ENCODE assay signal across 17 cellular contexts in the genomic region with DNA sequence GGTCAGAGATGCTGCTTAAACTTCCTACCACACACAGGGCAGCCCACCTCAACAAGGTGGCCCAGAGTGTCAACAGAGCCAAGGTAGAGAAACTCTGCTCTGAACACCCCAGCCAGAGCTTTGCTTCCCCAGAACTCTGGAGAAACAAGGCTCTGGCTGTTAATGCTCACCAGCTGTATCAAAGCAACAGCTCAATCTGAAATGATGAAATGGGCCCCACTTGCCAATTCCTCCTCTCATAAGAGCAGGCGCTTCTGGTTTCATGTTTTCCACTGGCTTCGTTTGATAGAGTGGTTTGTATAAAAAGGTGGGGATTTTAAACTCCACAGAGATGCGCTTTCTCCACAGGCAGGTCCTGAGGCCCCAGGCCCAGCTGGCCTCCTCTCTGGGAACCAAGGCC.
A peak's percentile ranks its signal among the peaks of the same experiment; 100 is the strongest.
DNase-seq lines count a peak whose midpoint lies in the region; ATAC-seq and TF ChIP-seq lines count a peak whose summit lies in the region.
"Had no signal": no experiment of that assay in that cellular context is flagged by ENCODE, and none has a peak within 500 bp of the region (broad histone marks: within the 10 kb centered on the region; RNA-seq: fewer than 3 reads in every experiment).

No MANE protein-coding gene starts in this region.

- peaks cover 7% of the 10 kb centered on the region for H3K79me1 ChIP-seq in mesenchymal stem cell (replicated peaks; ENCODE audit: low read length, poor library complexity, severe bottlenecking)

- CTCF ChIA-PET in mammary epithelial cell (lab: Charles Lee; ENCODE audit: low non-redundant PET) (no interaction called here), PC-3 (lab: Charles Lee) (no interaction called here)

- ATAC-seq in PC-3 (no peak), gastrocnemius medialis (peak; percentile 74 to 84)
- ATAC-seq: HCT116 had no signal

- H3K4ac ChIP-seq in mesenchymal stem cell (ENCODE audit: low read depth in 1 of 2, low read length in 2 of 2): no peak overlapping the region

- intact Hi-C loops in breast epithelium (cut with DNase I; ENCODE audit: low total_unique reads) (no loop called here), mammary epithelial cell (cut with micrococcal nuclease) (no loop called here), PC-3 (cut with micrococcal nuclease) (no loop called here), gastrocnemius medialis (cut with DNase I; ENCODE audit: low total_unique reads) (loop anchor here (10.0 kb wide), 1 partner anchor 791 kb away; no protein-coding TSS in a partner anchor), head of caudate nucleus (cut with DNase I) (no loop called here)

- 100% methylated on average over 3 of the region's 3 CpGs for whole genome bisulfite sequencing in mammary epithelial cell (ENCODE audit: low coverage, missing lambda C conversion rate)
- 100% methylated on average over 2 of the region's 3 CpGs for WGBS in mesenchymal stem cell

- TF ChIP-seq CTCF in breast epithelium (IDR thresholded peaks at IDR 0.05): no peak
- TF ChIP-seq CTCF in mammary epithelial cell (conservative IDR thresholded peaks at IDR 0.05 in 1 of 2, IDR thresholded peaks at IDR 0.05 in 1 of 2; ENCODE audit: extremely low read depth in 1 of 2, insufficient read depth in 1 of 2, low read depth in 1 of 2, low read length in 2 of 2): no peak
- TF ChIP-seq CTCF in PC-3 (conservative IDR thresholded peaks at IDR 0.05; ENCODE audit: low read depth, low read length): no peak
- no peak for TF ChIP-seq CTCF in gastrocnemius medialis (IDR thresholded peaks at IDR 0.05 in 4 of 5, conservative IDR thresholded peaks at IDR 0.05 in 1 of 5)

- no peak for TF ChIP-seq POLR2A in breast epithelium (IDR thresholded peaks at IDR 0.05)
- no peak for TF ChIP-seq POLR2A in gastrocnemius medialis (IDR thresholded peaks at IDR 0.05)

- H3K18ac ChIP-seq in mesenchymal stem cell (ENCODE audit: low read depth in 1 of 2, low read length in 2 of 2): no peak overlapping the region

- H3K4me3 ChIP-seq in breast epithelium (no peak overlapping the region), mammary epithelial cell (replicated peaks in 1 of 3; ENCODE audit: insufficient read depth in 1 of 3, low read depth in 2 of 3, low read length in 3 of 3) (no peak overlapping the region), PC-3 (ENCODE audit: low read length) (no peak overlapping the region), gastrocnemius medialis (no peak overlapping the region), mesenchymal stem cell (ENCODE audit: insufficient read depth in 1 of 2, low read depth in 1 of 2, low read length in 2 of 2) (no peak overlapping the region)
- H3K4me3 ChIP-seq: GM23248, MG63 had no signal

- no peak overlapping the region for H4K91ac ChIP-seq in mesenchymal stem cell (ENCODE audit: low read length)

- H2BK15ac ChIP-seq in mesenchymal stem cell (ENCODE audit: low read depth, poor library complexity, severe bottlenecking): no peak overlapping the region

- no peaks in the 10 kb centered on the region for H3K79me2 ChIP-seq in mammary epithelial cell (ENCODE audit: insufficient read depth, low read length)
- H3K79me2 ChIP-seq in PC-3 (ENCODE audit: low read length): no peaks in the 10 kb centered on the region

- peak overlapping the region; percentile 48 to 72 for H3K27ac ChIP-seq in breast epithelium
- no peak overlapping the region for H3K27ac ChIP-seq in mammary epithelial cell (ENCODE audit: insufficient read depth, low read depth, low read length)
- peak overlapping the region; percentile 47 for H3K27ac ChIP-seq in PC-3 (ENCODE audit: low read length)
- H3K27ac ChIP-seq in gastrocnemius medialis: peak overlapping the region; percentile 74 to 80 (median 78)
- no peak overlapping the region for H3K27ac ChIP-seq in mesenchymal stem cell (ENCODE audit: low read length, poor library complexity, severe bottlenecking)
- H3K27ac ChIP-seq: GM23248 had no signal

- H3K9me2 ChIP-seq in PC-3 (replicated peaks; ENCODE audit: low read length): no peaks in the 10 kb centered on the region

- H3K27me3 ChIP-seq in breast epithelium (no peaks in the 10 kb centered on the region), mammary epithelial cell (ENCODE audit: insufficient read depth, low read length) (no peaks in the 10 kb centered on the region), PC-3 (ENCODE audit: low read length) (no peaks in the 10 kb centered on the region), gastrocnemius medialis (no peaks in the 10 kb centered on the region), mesenchymal stem cell (ENCODE audit: control insufficient read depth in 1 of 2, insufficient read depth in 1 of 2, low read length in 2 of 2) (no peaks in the 10 kb centered on the region)
- H3K27me3 ChIP-seq: MG63 had no signal

- BruUV-seq in mammary epithelial cell (replicated peaks; lab: Mats Ljungman, UMichigan): no TSS peak
- BruUV-seq in PC-3 (replicated peaks; lab: Mats Ljungman, UMichigan): no TSS peak

- H3K4me1 ChIP-seq in breast epithelium (no peaks in the 10 kb centered on the region), mammary epithelial cell (ENCODE audit: insufficient read depth, low read length) (peaks cover 8% of the 10 kb centered on the region), PC-3 (ENCODE audit: insufficient read depth, low read length) (peaks cover 20% of the 10 kb centered on the region), gastrocnemius medialis (peaks cover 9 to 28% of the 10 kb centered on the region in 2 donors), mesenchymal stem cell (ENCODE audit: control insufficient read depth, insufficient read depth, low read depth, low read length) (peaks cover 1% of the 10 kb centered on the region)

- no peaks in the 10 kb centered on the region for H3F3A ChIP-seq in PC-3 (ENCODE audit: low read length, unreplicated experiment)

- H2BK120ac ChIP-seq in mesenchymal stem cell (ENCODE audit: low read depth, low read length): no peak overlapping the region

- peaks cover 13% of the 10 kb centered on the region for H3K36me3 ChIP-seq in breast epithelium
- peaks cover 25% of the 10 kb centered on the region for H3K36me3 ChIP-seq in mammary epithelial cell (ENCODE audit: insufficient read depth, low read length)
- peaks cover 29% of the 10 kb centered on the region for H3K36me3 ChIP-seq in PC-3 (ENCODE audit: low read depth, low read length)
- H3K36me3 ChIP-seq in gastrocnemius medialis: peaks cover 0 to 59% of the 10 kb centered on the region in 2 donors
- peaks cover 63 to 73% of the 10 kb centered on the region in 2 experiments for H3K36me3 ChIP-seq in mesenchymal stem cell (ENCODE audit: control insufficient read depth in 1 of 2, insufficient read depth in 2 of 2, low read depth in 1 of 2, low read length in 2 of 2)

- H3K14ac ChIP-seq in mesenchymal stem cell (ENCODE audit: low read length in 2 of 2): no peak overlapping the region

- no peak overlapping the region for H4K8ac ChIP-seq in mesenchymal stem cell (ENCODE audit: low read length)

- H3K9ac ChIP-seq in mammary epithelial cell (ENCODE audit: insufficient read depth, low read length) (no peak overlapping the region), PC-3 (ENCODE audit: low read length) (no peak overlapping the region), mesenchymal stem cell (ENCODE audit: low read length) (no peak overlapping the region)
- H3K9ac ChIP-seq: GM23248 had no signal

- H3K23ac ChIP-seq in mesenchymal stem cell (ENCODE audit: low read length in 2 of 2): no peak overlapping the region

- no peak overlapping the region for H2AFZ ChIP-seq in mammary epithelial cell (ENCODE audit: low read depth, low read length)
- no peak overlapping the region for H2AFZ ChIP-seq in PC-3 (ENCODE audit: low read length)
- no peak overlapping the region for H2AFZ ChIP-seq in mesenchymal stem cell (ENCODE audit: low read depth, low read length)
- H2AFZ ChIP-seq: GM23248 had no signal

- no peak for DNase-seq in breast epithelium (ENCODE audit: low spot score in 2 of 2)
- DNase-seq in mammary epithelial cell: no peak
- no peak for DNase-seq in PC-3
- peak; percentile 71 for DNase-seq in fibroblast of gingiva (ENCODE audit: low read depth)
- peak; percentile 49 to 66 for DNase-seq in gastrocnemius medialis
- no peak for DNase-seq in head of caudate nucleus
- no peak for DNase-seq in mesenchymal stem cell
- no peak for DNase-seq in amniotic stem cell (lab: John Stamatoyannopoulos, UW)
- DNase-seq: CD4-positive, alpha-beta memory T cell; DMS79; GM23248; MG63; NCI-H1105; NCI-H187; NCI-H510A; NCI-H82 had no signal

- H3K9me3 ChIP-seq in breast epithelium (no peaks in the 10 kb centered on the region), mammary epithelial cell (replicated peaks; ENCODE audit: insufficient read depth, low read length) (no peaks in the 10 kb centered on the region), PC-3 (ENCODE audit: low read length) (no peaks in the 10 kb centered on the region), gastrocnemius medialis (no peaks in the 10 kb centered on the region), mesenchymal stem cell (ENCODE audit: control insufficient read depth, low read length) (no peaks in the 10 kb centered on the region)
- H3K9me3 ChIP-seq: MG63 had no signal

- peaks cover 3% of the 10 kb centered on the region for H4K20me1 ChIP-seq in mammary epithelial cell (ENCODE audit: insufficient read depth, low read length)
- no peaks in the 10 kb centered on the region for H4K20me1 ChIP-seq in PC-3 (ENCODE audit: low read length)

- no peak overlapping the region for H2AK5ac ChIP-seq in mesenchymal stem cell (ENCODE audit: low read length, severe bottlenecking)

- no peak overlapping the region for H2BK5ac ChIP-seq in mesenchymal stem cell (ENCODE audit: low read depth, low read length, poor library complexity, severe bottlenecking)

- H3K4me2 ChIP-seq in mammary epithelial cell (ENCODE audit: insufficient read depth, low read depth, low read length) (no peak overlapping the region), PC-3 (ENCODE audit: low read length) (peak overlapping the region; percentile 50), mesenchymal stem cell (ENCODE audit: low read length, poor library complexity, severe bottlenecking) (no peak overlapping the region)

- in situ Hi-C loops in mammary epithelial cell (cut with MboI; ENCODE audit: low sequenced_read_pairs in 2 of 2): loop anchor here in 1 of 2 donors (25.0 kb wide), 1 partner anchor 634 kb away; no protein-coding TSS in a partner anchor
- in situ Hi-C loops in gastrocnemius medialis (cut with MboI; ENCODE audit: low sequenced_read_pairs in 4 of 4): loop anchor here in 1 of 4 donors (25.0 kb wide), 1 partner anchor 634 kb away; no protein-coding TSS in a partner anchor

- dilution Hi-C loops in mammary epithelial cell (cut with HindIII; ENCODE audit: low sequenced_read_pairs): loop anchor here (5.0 kb wide), 1 partner anchor 49 kb away; no protein-coding TSS in a partner anchor

- no peak overlapping the region for H2BK12ac ChIP-seq in mesenchymal stem cell (ENCODE audit: low read length in 2 of 2)

- POLR2A ChIA-PET in PC-3 (lab: Charles Lee; ENCODE audit: unreplicated experiment): no interaction called here

Comparison
In these comparisons a context has a peak if more than half of its experiments do, and no peak if none do; other contexts are left out.
1. H3K27ac ChIP-seq: peak in breast epithelium (2 of 2), PC-3 (single experiment) and gastrocnemius medialis (4 of 4); none in mammary epithelial cell (single experiment) and mesenchymal stem cell (single experiment).
2. DNase-seq: peak in fibroblast of gingiva (single experiment) and gastrocnemius medialis (2 of 2); none in breast epithelium (0 of 2), mammary epithelial cell (single experiment), PC-3 (single experiment), head of caudate nucleus (0 of 42), mesenchymal stem cell (single experiment) and amniotic stem cell (single experiment).